ENCODE assay signal across 11 cellular contexts in genomic region chr3:137764001-137764433, GRCh38. TPM values are rescaled to one million over a fixed set of nuclear protein-coding genes. Genes with fewer than 3 reads are reported as not detected.
DNase-seq lines count a peak whose midpoint lies in the region; ATAC-seq and TF ChIP-seq lines count a peak whose summit lies in the region.
"Had no signal": no experiment of that assay in that cellular context is flagged by ENCODE, and none has a peak within 500 bp of the region (broad histone marks: within the 10 kb centered on the region; RNA-seq: fewer than 3 reads in every experiment).

Gene SOX14, plus strand, starts transcription at chr3:137764315. Its CDS starts 470 bp downstream, at chr3:137764785.

- H3K9me3 Mint-ChIP-seq in progenitor cell of endocrine pancreas (ENCODE audit: low read depth): no peaks in the 10 kb centered on the region
- H3K9me3 Mint-ChIP-seq in CD4-positive, alpha-beta memory T cell: peaks cover 0 to 6% (median 0%) of the 10 kb centered on the region in 8 donors

- peaks cover 15% of the 10 kb centered on the region for H3K27me3 ChIP-seq in CD4-positive, alpha-beta memory T cell (ENCODE audit: insufficient read depth, low read length)

- intact Hi-C loops in CD4-positive, alpha-beta memory T cell (cut with micrococcal nuclease): no loop called here

- peaks cover 19% of the 10 kb centered on the region for H3K4me1 Mint-ChIP-seq in progenitor cell of endocrine pancreas (ENCODE audit: low read depth)
- H3K4me1 Mint-ChIP-seq in CD4-positive, alpha-beta memory T cell: peaks cover 0 to 10% (median 0%) of the 10 kb centered on the region in 4 donors

- TF ChIP-seq CTCF in epithelial cell of esophagus (IDR thresholded peaks at IDR 0.05; ENCODE audit: insufficient read depth, low read depth, low read length, missing control alignments): no peak
- TF ChIP-seq CTCF in progenitor cell of endocrine pancreas (IDR thresholded peaks at IDR 0.05; ENCODE audit: unreplicated experiment): no peak

- H3K9me3 ChIP-seq in CD4-positive, alpha-beta memory T cell (ENCODE audit: control insufficient read depth in 1 of 2, low read length in 2 of 2): no peaks in the 10 kb centered on the region

- POLR2A ChIA-PET in CD4-positive, alpha-beta memory T cell (lab: Charles Lee; ENCODE audit: partially characterized antibody): no interaction called here

- DNase-seq in NCI-H524 (lab: John Stamatoyannopoulos, UW) (peak; percentile 43 to 56), NCI-H524 treated with DMSO at 0.1 percent for 48 hours (lab: John Stamatoyannopoulos, UW) (no peak), NCI-H146 treated with DMSO at 0.1 percent for 48 hours (lab: John Stamatoyannopoulos, UW; ENCODE audit: unreplicated experiment) (peak; percentile 19), epithelial cell of esophagus (ENCODE audit: low read depth) (peak; percentile 17), progenitor cell of endocrine pancreas (ENCODE audit: low spot score, unreplicated experiment) (no peak)
- no peak for DNase-seq in CD4-positive, alpha-beta memory T cell
- no peak for DNase-seq in stimulated activated CD4-positive, alpha-beta T cell treated with anti-CD3 and anti-CD28 coated beads, Interleukin-4, amount 100 ng/mL, for 1 hour

- H3K4me1 ChIP-seq in CD4-positive, alpha-beta memory T cell (ENCODE audit: insufficient read depth, low read length): no peaks in the 10 kb centered on the region

- no peak for ATAC-seq in HG02642 (IDR thresholded peaks at IDR 0.05; ENCODE audit: poor library complexity, unreplicated experiment)

- no peaks in the 10 kb centered on the region for H3K36me3 Mint-ChIP-seq in progenitor cell of endocrine pancreas (ENCODE audit: insufficient read depth)
- H3K36me3 Mint-ChIP-seq in CD4-positive, alpha-beta memory T cell: no peaks in the 10 kb centered on the region

- H3K27ac ChIP-seq in CD4-positive, alpha-beta memory T cell (ENCODE audit: low read depth, low read length): no peak within 1 kb of the TSS

- peak within 1 kb of the TSS; percentile 63 for H3K4me3 Mint-ChIP-seq in progenitor cell of endocrine pancreas (ENCODE audit: low read depth)
- peak within 1 kb of the TSS in 1 of 8 donors; percentile 50 for H3K4me3 Mint-ChIP-seq in CD4-positive, alpha-beta memory T cell

- H3K27ac Mint-ChIP-seq in progenitor cell of endocrine pancreas: peak within 1 kb of the TSS; percentile 92
- H3K27ac Mint-ChIP-seq in CD4-positive, alpha-beta memory T cell: no peak within 1 kb of the TSS

- CTCF ChIA-PET in CD4-positive, alpha-beta memory T cell (lab: Charles Lee; ENCODE audit: partially characterized antibody): no interaction called here

- H3K4me3 ChIP-seq in epithelial cell of esophagus (ENCODE audit: low read length): peak within 1 kb of the TSS; percentile 4
- no peak within 1 kb of the TSS for H3K4me3 ChIP-seq in CD4-positive, alpha-beta memory T cell (ENCODE audit: low read length in 2 of 2)

- H3K36me3 ChIP-seq in CD4-positive, alpha-beta memory T cell (ENCODE audit: insufficient read depth, low read length): no peaks in the 10 kb centered on the region

- peaks cover 96% of the 10 kb centered on the region for H3K27me3 Mint-ChIP-seq in progenitor cell of endocrine pancreas
- H3K27me3 Mint-ChIP-seq in CD4-positive, alpha-beta memory T cell: peaks cover 41 to 54% of the 10 kb centered on the region in 2 donors

RNA-seq across cellular contexts. Expression of gene SOX14, which starts in this region (rescaled TPM):
- not detected in 2 replicates for total RNA-seq in progenitor cell of endocrine pancreas
- not detected for total RNA-seq in CD4-positive, alpha-beta memory T cell
- not detected for polyA plus RNA-seq in CD4-positive, alpha-beta memory T cell
- total RNA-seq: activated CD8-positive, alpha-beta memory T cell treated with anti-CD3 and anti-CD28 coated beads for 36 hours; endothelial cell of umbilical vein had no signal
- polyA plus RNA-seq: AG04450, endothelial cell of umbilical vein had no signal

Comparison
In these comparisons a context has a peak if more than half of its experiments do, and no peak if none do; other contexts are left out.
1. DNase-seq: peak in NCI-H524 (2 of 2), NCI-H146 treated with DMSO at 0.1 percent for 48 hours (single experiment) and epithelial cell of esophagus (single experiment); none in NCI-H524 treated with DMSO at 0.1 percent for 48 hours (single experiment), progenitor cell of endocrine pancreas (single experiment), CD4-positive, alpha-beta memory T cell (0 of 5) and stimulated activated CD4-positive, alpha-beta T cell treated with anti-CD3 and anti-CD28 coated beads, Interleukin-4, amount 100 ng/mL, for 1 hour (single experiment).